8 cellular contexts compared by ENCODE assay signal in the genomic region with DNA sequence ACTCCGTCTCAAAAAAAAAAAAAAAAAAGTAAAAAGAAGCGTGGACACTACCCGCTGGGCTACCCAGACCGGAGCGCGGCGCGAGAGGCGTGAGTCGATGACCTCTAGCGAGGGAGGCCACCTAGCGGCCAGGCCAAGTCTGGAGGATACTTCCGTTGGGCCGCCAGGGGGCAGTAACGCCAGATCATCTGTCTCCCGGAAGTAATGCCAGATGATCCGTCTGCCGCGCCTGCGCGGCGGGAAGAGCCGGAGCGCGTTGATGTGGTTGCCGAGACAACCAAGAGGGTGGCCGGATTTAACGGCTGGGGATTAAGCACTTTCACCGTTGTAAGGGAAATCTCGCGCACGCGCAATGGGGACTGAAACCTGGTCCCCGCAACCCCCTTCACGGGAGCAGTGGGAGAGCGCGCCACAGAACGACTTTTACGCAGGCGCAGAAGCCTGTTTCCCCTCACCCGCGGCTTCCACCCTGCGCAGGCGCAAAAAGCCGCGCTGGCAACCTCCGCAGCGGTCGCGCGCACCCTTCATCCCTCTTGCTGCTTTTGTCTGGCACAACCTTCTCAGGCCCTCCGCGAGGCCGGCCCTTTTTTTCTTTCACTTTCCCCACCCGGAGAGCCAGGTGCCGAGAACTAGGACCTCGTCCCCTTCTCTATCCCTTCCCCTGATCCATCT. TPM values are rescaled to one million over a fixed set of nuclear protein-coding genes. Genes with fewer than 3 reads are reported as not detected.
DNase-seq lines count a peak whose midpoint lies in the region; ATAC-seq and TF ChIP-seq lines count a peak whose summit lies in the region.

No MANE protein-coding gene starts in this region.

- H3K4me1 ChIP-seq in CD8-positive, alpha-beta memory T cell (ENCODE audit: insufficient read depth, low read length): peaks cover 38% of the 10 kb centered on the region

- peak overlapping the region; percentile 90 to 97 (median 95) for H3K4me3 Mint-ChIP-seq in CD8-positive, alpha-beta memory T cell

- H3K36me3 ChIP-seq in CD8-positive, alpha-beta memory T cell (ENCODE audit: insufficient read depth, low read length): no peaks in the 10 kb centered on the region

- ATAC-seq in GM19452 (IDR thresholded peaks at IDR 0.05; ENCODE audit: unreplicated experiment) (peak; percentile 42), HG03575 (IDR thresholded peaks at IDR 0.05; ENCODE audit: extremely low read depth, insufficient number of reproducible peaks, low FRiP score, unreplicated experiment) (peak; percentile 28)

- peaks cover 0 to 30% (median 2%) of the 10 kb centered on the region in 3 donors for H3K36me3 Mint-ChIP-seq in CD8-positive, alpha-beta memory T cell

- no peaks in the 10 kb centered on the region for H3K9me3 ChIP-seq in CD8-positive, alpha-beta memory T cell (ENCODE audit: low read length)

- H3K27me3 Mint-ChIP-seq in CD8-positive, alpha-beta memory T cell: peaks cover 0 to 7% of the 10 kb centered on the region in 2 donors

- DNase-seq in CD8-positive, alpha-beta memory T cell: peak; percentile 99 to 100 (median 99)
- peak; percentile 96 for DNase-seq in NCI-H774 (lab: John Stamatoyannopoulos, UW)
- peak; percentile 96 to 97 for DNase-seq in activated CD4-positive, alpha-beta T cell treated with anti-CD3 and anti-CD28 coated beads, Interleukin-2, amount 50 U/mL, for 48 hours
- DNase-seq in dermis microvascular lymphatic vessel endothelial cell (ENCODE audit: low read depth in 2 of 2): peak; percentile 97 to 98
- peak; percentile 97 to 99 for DNase-seq in lower leg skin (ENCODE audit: low spot score in 2 of 2)
- peak; percentile 98 to 99 for DNase-seq in stimulated activated CD4-positive, alpha-beta T cell treated with anti-CD3 and anti-CD28 coated beads, Interleukin-4, amount 100 ng/mL, for 4 hours

- intact Hi-C loops in lower leg skin (cut with DNase I; ENCODE audit: low total_unique reads): no loop called here

- H3K9me3 Mint-ChIP-seq in CD8-positive, alpha-beta memory T cell: peaks cover 0 to 3% (median 0%) of the 10 kb centered on the region in 5 donors

- peak in 2 of 3 donors; percentile 97 to 99 for TF ChIP-seq CTCF in lower leg skin (IDR thresholded peaks at IDR 0.05)

- peaks cover 31 to 48% (median 32%) of the 10 kb centered on the region in 3 donors for H3K4me1 Mint-ChIP-seq in CD8-positive, alpha-beta memory T cell

- H3K27ac ChIP-seq in CD8-positive, alpha-beta memory T cell (ENCODE audit: low read depth, low read length): peak overlapping the region; percentile 91

- H3K27me3 ChIP-seq in CD8-positive, alpha-beta memory T cell (ENCODE audit: insufficient read depth, low read length, poor library complexity, severe bottlenecking): no peaks in the 10 kb centered on the region

- peak in 1 of 2 donors; percentile 85 for TF ChIP-seq POLR2A in lower leg skin (IDR thresholded peaks at IDR 0.05)

- peak overlapping the region; percentile 89 for H3K4me3 ChIP-seq in CD8-positive, alpha-beta memory T cell (ENCODE audit: low read length)
- peak overlapping the region; percentile 30 for H3K4me3 ChIP-seq in lower leg skin (ENCODE audit: low read depth, poor library complexity, severe bottlenecking)

- CTCF ChIA-PET in CD8-positive, alpha-beta memory T cell (lab: Charles Lee): interaction anchor here (0.7 to 2.6 kb wide), 20 partner anchors 9 to 607 kb away, joined by 3 to 22 read pairs (median 4); a partner anchor contains a TSS

- POLR2A ChIA-PET in CD8-positive, alpha-beta memory T cell (lab: Charles Lee): interaction anchor here (0.6 to 1.8 kb wide), 20 partner anchors 8 to 1464 kb away, joined by 3 to 23 read pairs (median 4); a partner anchor contains a TSS

- H3K27ac Mint-ChIP-seq in CD8-positive, alpha-beta memory T cell: peak overlapping the region; percentile 96 to 99 (median 98)

- WGBS in lower leg skin, 2 donors: 0 to 1% methylated on average over 47 to 57 of the region's 57 CpGs

RNA-seq across cellular contexts. Expression of a gene that starts 1.0 kb away (rescaled TPM):
- total RNA-seq in CD8-positive, alpha-beta memory T cell: 100 to 1,000 TPM; 374 to 386 TPM
- polyA plus RNA-seq in CD8-positive, alpha-beta memory T cell: 9.5 TPM
- 84.0 and 95.8 TPM in 2 replicates for total RNA-seq in dermis microvascular lymphatic vessel endothelial cell
- total RNA-seq in lower leg skin: 100 to 1,000 TPM in 3 of 4 donors, 10 to 100 TPM in 1; 78.8 to 149 (median 106) TPM

RNA-seq across cellular contexts. Expression of a gene that starts 5.8 kb away (rescaled TPM):
- 1 to 10 TPM; 2.0 to 2.2 TPM for total RNA-seq in CD8-positive, alpha-beta memory T cell
- polyA plus RNA-seq in CD8-positive, alpha-beta memory T cell: 0.54 TPM
- total RNA-seq in dermis microvascular lymphatic vessel endothelial cell (4.6 and 9.5 TPM in 2 replicates), lower leg skin (10 to 100 TPM in 1 of 4 donors, 1 to 10 TPM in 3; 7.9 to 10.4 (median 8.5) TPM)

RNA-seq across cellular contexts. Expression of a gene that starts 10.3 kb away (rescaled TPM):
- 10 to 100 TPM; 32.8 to 34.4 TPM for total RNA-seq in CD8-positive, alpha-beta memory T cell
- 23.4 TPM for polyA plus RNA-seq in CD8-positive, alpha-beta memory T cell
- total RNA-seq in dermis microvascular lymphatic vessel endothelial cell (20.0 and 25.8 TPM in 2 replicates), lower leg skin (10 to 100 TPM; 20.1 to 27.3 (median 22.8) TPM)

RNA-seq across cellular contexts. Expression of a gene that starts 13.0 kb away (rescaled TPM):
- total RNA-seq in CD8-positive, alpha-beta memory T cell: 10 to 100 TPM; 39.6 to 41.3 TPM
- polyA plus RNA-seq in CD8-positive, alpha-beta memory T cell: 15.2 TPM
- 1.0 and 3.0 TPM in 2 replicates for total RNA-seq in dermis microvascular lymphatic vessel endothelial cell
- 10 to 100 TPM; 14.1 to 38.0 (median 22.9) TPM for total RNA-seq in lower leg skin

RNA-seq across cellular contexts. Expression of a gene that starts 21.2 kb away (rescaled TPM):
- 10 to 100 TPM; 39.0 to 40.2 TPM for total RNA-seq in CD8-positive, alpha-beta memory T cell
- polyA plus RNA-seq in CD8-positive, alpha-beta memory T cell: 20.2 TPM
- 25.0 and 59.2 TPM in 2 replicates for total RNA-seq in dermis microvascular lymphatic vessel endothelial cell
- total RNA-seq in lower leg skin: 100 to 1,000 TPM in 3 of 4 donors, 10 to 100 TPM in 1; 81.2 to 189 (median 120) TPM

Comparison
In these comparisons a context has a peak if more than half of its experiments do, and no peak if none do; other contexts are left out.
1. Peak in every context shown above with its lines: DNase-seq, ATAC-seq, H3K4me3 ChIP-seq and H3K27ac ChIP-seq.